In the genomic region with DNA sequence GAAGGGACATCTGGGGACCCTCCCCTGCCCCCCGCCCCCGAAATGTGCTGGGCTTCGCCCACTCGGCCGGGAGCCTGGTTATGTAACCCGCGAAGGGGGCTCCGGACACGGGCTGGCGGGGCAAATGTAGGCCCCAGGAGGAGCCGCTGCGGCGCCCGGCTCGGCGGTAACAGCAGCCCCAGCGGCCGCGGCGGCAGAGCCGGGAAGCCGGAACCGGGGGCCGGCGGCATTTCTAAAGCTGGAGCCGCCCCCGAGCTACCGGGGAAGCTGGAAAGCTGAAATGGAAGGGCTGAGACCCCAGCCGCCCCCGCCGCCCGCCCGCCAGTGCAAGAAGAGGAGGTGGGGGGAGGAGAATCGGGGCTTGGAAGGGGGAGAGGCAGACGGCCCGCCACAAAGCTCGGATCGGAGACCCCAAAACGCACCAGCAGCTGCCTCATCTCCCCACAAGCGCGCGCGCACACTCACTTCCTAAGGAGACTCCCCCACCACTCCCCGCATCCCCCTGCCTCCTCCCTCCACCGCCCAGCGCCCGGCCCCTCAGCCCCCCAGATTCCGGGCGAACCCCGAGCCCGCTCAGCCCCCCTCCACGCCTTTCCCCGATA, we compare ENCODE assay signal across 1 cellular context.
TF ChIP-seq lines count a peak whose summit lies in the region.

No MANE protein-coding gene starts in this region.

TF ChIP-seq in K562, 482 proteins besides CTCF, POLR2A, EP300 and RAD21 (continued from another document):
- TF ChIP-seq, protein P1, sequence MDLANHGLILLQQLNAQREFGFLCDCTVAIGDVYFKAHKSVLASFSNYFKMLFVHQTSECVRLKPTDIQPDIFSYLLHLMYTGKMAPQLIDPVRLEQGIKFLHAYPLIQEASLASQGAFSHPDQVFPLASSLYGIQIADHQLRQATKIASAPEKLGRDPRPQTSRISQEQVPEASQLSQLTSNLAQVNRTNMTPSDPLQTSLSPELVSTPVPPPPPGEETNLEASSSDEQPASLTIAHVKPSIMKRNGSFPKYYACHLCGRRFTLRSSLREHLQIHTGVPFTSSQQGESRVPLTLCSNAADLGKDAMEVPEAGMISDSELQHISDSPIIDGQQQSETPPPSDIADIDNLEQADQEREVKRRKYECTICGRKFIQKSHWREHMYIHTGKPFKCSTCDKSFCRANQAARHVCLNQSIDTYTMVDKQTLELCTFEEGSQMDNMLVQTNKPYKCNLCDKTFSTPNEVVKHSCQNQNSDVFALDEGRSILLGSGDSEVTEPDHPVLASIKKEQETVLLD (IDR thresholded peaks at IDR 0.05), result no peak
- TF ChIP-seq MED1 (CRISPR knock-in tag; IDR thresholded peaks at IDR 0.05; ENCODE audit: borderline replicate concordance) (no peak), ZNF282 (CRISPR knock-in tag; IDR thresholded peaks at IDR 0.05) (no peak), ZNF316 (IDR thresholded peaks at IDR 0.05) (no peak), NFIX (CRISPR knock-in tag; IDR thresholded peaks at IDR 0.05; ENCODE audit: low read depth) (no peak), PURB (CRISPR knock-in tag; IDR thresholded peaks at IDR 0.05; ENCODE audit: low read depth) (no peak), ZNF668 (CRISPR knock-in tag; IDR thresholded peaks at IDR 0.05) (no peak), ZEB2 (IDR thresholded peaks at IDR 0.05) (no peak), TBL1XR1 (IDR thresholded peaks at IDR 0.05; ENCODE audit: low read length in 2 of 2) (no peak), FOXP1 (CRISPR knock-in tag; IDR thresholded peaks at IDR 0.05) (no peak), SPI1 (IDR thresholded peaks at IDR 0.05; ENCODE audit: borderline replicate concordance, low read depth, low read length) (no peak), RBM15 (IDR thresholded peaks at IDR 0.05; ENCODE audit: insufficient read depth, low read length) (no peak), L3MBTL2 (IDR thresholded peaks at IDR 0.05) (no peak), NCOA2 (IDR thresholded peaks at IDR 0.05; ENCODE audit: partially characterized antibody in 2 of 2) (no peak), CEBPB (tag; IDR thresholded peaks at IDR 0.05) (no peak)
- TF ChIP-seq, protein P2, sequence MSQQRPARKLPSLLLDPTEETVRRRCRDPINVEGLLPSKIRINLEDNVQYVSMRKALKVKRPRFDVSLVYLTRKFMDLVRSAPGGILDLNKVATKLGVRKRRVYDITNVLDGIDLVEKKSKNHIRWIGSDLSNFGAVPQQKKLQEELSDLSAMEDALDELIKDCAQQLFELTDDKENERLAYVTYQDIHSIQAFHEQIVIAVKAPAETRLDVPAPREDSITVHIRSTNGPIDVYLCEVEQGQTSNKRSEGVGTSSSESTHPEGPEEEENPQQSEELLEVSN (IDR thresholded peaks at IDR 0.05; ENCODE audit: borderline replicate concordance in 1 of 2, extremely low read depth in 1 of 2, insufficient read depth in 1 of 2, insufficient read length in 1 of 2, low read depth in 1 of 2, low read length in 1 of 2, poor library complexity in 1 of 2, severe bottlenecking in 1 of 2), result peak in 1 of 2 experiments; percentile 3
- TF ChIP-seq, protein P3, sequence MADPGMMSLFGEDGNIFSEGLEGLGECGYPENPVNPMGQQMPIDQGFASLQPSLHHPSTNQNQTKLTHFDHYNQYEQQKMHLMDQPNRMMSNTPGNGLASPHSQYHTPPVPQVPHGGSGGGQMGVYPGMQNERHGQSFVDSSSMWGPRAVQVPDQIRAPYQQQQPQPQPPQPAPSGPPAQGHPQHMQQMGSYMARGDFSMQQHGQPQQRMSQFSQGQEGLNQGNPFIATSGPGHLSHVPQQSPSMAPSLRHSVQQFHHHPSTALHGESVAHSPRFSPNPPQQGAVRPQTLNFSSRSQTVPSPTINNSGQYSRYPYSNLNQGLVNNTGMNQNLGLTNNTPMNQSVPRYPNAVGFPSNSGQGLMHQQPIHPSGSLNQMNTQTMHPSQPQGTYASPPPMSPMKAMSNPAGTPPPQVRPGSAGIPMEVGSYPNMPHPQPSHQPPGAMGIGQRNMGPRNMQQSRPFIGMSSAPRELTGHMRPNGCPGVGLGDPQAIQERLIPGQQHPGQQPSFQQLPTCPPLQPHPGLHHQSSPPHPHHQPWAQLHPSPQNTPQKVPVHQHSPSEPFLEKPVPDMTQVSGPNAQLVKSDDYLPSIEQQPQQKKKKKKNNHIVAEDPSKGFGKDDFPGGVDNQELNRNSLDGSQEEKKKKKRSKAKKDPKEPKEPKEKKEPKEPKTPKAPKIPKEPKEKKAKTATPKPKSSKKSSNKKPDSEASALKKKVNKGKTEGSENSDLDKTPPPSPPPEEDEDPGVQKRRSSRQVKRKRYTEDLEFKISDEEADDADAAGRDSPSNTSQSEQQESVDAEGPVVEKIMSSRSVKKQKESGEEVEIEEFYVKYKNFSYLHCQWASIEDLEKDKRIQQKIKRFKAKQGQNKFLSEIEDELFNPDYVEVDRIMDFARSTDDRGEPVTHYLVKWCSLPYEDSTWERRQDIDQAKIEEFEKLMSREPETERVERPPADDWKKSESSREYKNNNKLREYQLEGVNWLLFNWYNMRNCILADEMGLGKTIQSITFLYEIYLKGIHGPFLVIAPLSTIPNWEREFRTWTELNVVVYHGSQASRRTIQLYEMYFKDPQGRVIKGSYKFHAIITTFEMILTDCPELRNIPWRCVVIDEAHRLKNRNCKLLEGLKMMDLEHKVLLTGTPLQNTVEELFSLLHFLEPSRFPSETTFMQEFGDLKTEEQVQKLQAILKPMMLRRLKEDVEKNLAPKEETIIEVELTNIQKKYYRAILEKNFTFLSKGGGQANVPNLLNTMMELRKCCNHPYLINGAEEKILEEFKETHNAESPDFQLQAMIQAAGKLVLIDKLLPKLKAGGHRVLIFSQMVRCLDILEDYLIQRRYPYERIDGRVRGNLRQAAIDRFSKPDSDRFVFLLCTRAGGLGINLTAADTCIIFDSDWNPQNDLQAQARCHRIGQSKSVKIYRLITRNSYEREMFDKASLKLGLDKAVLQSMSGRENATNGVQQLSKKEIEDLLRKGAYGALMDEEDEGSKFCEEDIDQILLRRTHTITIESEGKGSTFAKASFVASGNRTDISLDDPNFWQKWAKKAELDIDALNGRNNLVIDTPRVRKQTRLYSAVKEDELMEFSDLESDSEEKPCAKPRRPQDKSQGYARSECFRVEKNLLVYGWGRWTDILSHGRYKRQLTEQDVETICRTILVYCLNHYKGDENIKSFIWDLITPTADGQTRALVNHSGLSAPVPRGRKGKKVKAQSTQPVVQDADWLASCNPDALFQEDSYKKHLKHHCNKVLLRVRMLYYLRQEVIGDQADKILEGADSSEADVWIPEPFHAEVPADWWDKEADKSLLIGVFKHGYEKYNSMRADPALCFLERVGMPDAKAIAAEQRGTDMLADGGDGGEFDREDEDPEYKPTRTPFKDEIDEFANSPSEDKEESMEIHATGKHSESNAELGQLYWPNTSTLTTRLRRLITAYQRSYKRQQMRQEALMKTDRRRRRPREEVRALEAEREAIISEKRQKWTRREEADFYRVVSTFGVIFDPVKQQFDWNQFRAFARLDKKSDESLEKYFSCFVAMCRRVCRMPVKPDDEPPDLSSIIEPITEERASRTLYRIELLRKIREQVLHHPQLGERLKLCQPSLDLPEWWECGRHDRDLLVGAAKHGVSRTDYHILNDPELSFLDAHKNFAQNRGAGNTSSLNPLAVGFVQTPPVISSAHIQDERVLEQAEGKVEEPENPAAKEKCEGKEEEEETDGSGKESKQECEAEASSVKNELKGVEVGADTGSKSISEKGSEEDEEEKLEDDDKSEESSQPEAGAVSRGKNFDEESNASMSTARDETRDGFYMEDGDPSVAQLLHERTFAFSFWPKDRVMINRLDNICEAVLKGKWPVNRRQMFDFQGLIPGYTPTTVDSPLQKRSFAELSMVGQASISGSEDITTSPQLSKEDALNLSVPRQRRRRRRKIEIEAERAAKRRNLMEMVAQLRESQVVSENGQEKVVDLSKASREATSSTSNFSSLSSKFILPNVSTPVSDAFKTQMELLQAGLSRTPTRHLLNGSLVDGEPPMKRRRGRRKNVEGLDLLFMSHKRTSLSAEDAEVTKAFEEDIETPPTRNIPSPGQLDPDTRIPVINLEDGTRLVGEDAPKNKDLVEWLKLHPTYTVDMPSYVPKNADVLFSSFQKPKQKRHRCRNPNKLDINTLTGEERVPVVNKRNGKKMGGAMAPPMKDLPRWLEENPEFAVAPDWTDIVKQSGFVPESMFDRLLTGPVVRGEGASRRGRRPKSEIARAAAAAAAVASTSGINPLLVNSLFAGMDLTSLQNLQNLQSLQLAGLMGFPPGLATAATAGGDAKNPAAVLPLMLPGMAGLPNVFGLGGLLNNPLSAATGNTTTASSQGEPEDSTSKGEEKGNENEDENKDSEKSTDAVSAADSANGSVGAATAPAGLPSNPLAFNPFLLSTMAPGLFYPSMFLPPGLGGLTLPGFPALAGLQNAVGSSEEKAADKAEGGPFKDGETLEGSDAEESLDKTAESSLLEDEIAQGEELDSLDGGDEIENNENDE (IDR thresholded peaks at IDR 0.05; ENCODE audit: low read depth, low read length), result no peak
- TF ChIP-seq, protein P4, sequence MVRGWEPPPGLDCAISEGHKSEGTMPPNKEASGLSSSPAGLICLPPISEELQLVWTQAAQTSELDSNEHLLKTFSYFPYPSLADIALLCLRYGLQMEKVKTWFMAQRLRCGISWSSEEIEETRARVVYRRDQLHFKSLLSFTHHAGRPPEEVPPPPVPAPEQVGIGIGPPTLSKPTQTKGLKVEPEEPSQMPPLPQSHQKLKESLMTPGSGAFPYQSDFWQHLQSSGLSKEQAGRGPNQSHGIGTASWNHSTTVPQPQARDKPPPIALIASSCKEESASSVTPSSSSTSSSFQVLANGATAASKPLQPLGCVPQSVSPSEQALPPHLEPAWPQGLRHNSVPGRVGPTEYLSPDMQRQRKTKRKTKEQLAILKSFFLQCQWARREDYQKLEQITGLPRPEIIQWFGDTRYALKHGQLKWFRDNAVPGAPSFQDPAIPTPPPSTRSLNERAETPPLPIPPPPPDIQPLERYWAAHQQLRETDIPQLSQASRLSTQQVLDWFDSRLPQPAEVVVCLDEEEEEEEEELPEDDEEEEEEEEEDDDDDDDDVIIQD (CRISPR knock-in tag; IDR thresholded peaks at IDR 0.05), result no peak
- TF ChIP-seq, protein P5, sequence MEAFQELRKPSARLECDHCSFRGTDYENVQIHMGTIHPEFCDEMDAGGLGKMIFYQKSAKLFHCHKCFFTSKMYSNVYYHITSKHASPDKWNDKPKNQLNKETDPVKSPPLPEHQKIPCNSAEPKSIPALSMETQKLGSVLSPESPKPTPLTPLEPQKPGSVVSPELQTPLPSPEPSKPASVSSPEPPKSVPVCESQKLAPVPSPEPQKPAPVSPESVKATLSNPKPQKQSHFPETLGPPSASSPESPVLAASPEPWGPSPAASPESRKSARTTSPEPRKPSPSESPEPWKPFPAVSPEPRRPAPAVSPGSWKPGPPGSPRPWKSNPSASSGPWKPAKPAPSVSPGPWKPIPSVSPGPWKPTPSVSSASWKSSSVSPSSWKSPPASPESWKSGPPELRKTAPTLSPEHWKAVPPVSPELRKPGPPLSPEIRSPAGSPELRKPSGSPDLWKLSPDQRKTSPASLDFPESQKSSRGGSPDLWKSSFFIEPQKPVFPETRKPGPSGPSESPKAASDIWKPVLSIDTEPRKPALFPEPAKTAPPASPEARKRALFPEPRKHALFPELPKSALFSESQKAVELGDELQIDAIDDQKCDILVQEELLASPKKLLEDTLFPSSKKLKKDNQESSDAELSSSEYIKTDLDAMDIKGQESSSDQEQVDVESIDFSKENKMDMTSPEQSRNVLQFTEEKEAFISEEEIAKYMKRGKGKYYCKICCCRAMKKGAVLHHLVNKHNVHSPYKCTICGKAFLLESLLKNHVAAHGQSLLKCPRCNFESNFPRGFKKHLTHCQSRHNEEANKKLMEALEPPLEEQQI (IDR thresholded peaks at IDR 0.05), result no peak
- TF ChIP-seq, protein P6, sequence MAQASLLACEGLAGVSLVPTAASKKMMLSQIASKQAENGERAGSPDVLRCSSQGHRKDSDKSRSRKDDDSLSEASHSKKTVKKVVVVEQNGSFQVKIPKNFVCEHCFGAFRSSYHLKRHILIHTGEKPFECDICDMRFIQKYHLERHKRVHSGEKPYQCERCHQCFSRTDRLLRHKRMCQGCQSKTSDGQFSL (CRISPR knock-in tag; IDR thresholded peaks at IDR 0.05), result peak; percentile 55; the same call in 1 of the 2 replicates
- TF ChIP-seq, protein P6 (tag; IDR thresholded peaks at IDR 0.05), result no peak
TF ChIP-seq in K562: peak in this region for 16.
